In the genomic region with DNA sequence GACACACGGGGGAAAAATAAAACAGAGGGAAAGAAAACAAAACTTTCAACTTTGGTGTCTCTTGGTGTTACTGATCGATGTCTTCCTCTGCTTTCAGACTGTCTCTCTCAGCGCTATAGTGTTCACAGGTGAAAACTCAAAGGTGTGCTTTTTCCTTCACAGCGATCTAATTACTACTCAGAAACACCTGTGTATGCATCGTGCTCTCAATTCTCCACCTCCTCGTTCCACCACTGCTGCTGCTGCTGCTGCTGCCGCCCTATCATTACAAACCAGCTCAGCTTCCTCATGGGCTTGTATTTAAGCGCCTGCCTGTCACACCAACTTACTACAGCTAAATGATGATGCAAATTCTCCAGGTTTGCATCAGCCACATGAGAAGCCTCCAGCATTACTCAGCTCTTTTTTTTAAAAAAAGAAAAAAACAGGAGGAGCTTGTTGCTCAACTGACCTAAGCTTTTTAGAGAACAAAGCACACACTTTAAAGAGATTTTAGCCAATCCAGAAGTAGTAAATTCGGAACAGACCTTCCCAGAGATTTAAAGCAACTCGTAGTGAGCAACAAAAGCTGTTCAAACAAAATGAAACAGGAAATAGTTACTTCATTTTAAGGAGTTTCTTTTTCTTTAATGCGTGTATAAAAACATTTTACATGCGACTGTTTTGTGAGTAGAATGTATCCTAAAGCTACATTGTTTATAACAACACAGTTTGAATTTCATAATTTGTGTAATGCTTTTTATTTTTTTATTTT, we compare ENCODE assay signal across 8 cellular contexts. TPM values are rescaled to one million over a fixed set of nuclear protein-coding genes. Genes with fewer than 3 reads are reported as not detected.
DNase-seq lines count a peak whose midpoint lies in the region; ATAC-seq lines count a peak whose summit lies in the region.

Gene SLC7A11 (minus strand): TSS at position 274 of the 754 bp plus-strand sequence. CDS start 280 bp downstream, outside the sequence.

- peaks cover 12% of the 10 kb centered on the region for H3K4me1 Mint-ChIP-seq in activated CD4-positive, alpha-beta memory T cell treated with anti-CD3 and anti-CD28 coated beads for 36 hours (ENCODE audit: low read depth)

- peak within 1 kb of the TSS; percentile 70 for H3K27ac Mint-ChIP-seq in activated CD4-positive, alpha-beta memory T cell treated with anti-CD3 and anti-CD28 coated beads for 36 hours

- no peaks in the 10 kb centered on the region for H3K9me3 Mint-ChIP-seq in activated CD4-positive, alpha-beta memory T cell treated with anti-CD3 and anti-CD28 coated beads for 36 hours

- H3K36me3 Mint-ChIP-seq in activated CD4-positive, alpha-beta memory T cell treated with anti-CD3 and anti-CD28 coated beads for 36 hours = peaks cover 6% of the 10 kb centered on the region

- H3K27ac ChIP-seq in epithelial cell of prostate = peak within 1 kb of the TSS; percentile 97
- H3K27ac ChIP-seq in mucosa of rectum (ENCODE audit: low read depth in 2 of 2, low read length in 2 of 2) = peak within 1 kb of the TSS; percentile 77 to 85

- H3K4me3 ChIP-seq in mucosa of rectum (ENCODE audit: low read length in 2 of 2) = peak within 1 kb of the TSS; percentile 76

- ATAC-seq in GM19324 (IDR thresholded peaks at IDR 0.05; ENCODE audit: low FRiP score, unreplicated experiment) = peak; percentile 100
- ATAC-seq in HG03439 (IDR thresholded peaks at IDR 0.05; ENCODE audit: unreplicated experiment) = peak; percentile 99

- POLR2A ChIA-PET in activated CD4-positive, alpha-beta memory T cell treated with anti-CD3 and anti-CD28 coated beads for 36 hours (lab: Charles Lee) = interaction anchor here (0.6 kb wide), 1 partner anchor 1192 kb away, joined by 4 read pairs; no protein-coding TSS in a partner anchor

- H3K4me3 Mint-ChIP-seq in activated CD4-positive, alpha-beta memory T cell treated with anti-CD3 and anti-CD28 coated beads for 36 hours = peak within 1 kb of the TSS; percentile 84

- H3K9me3 ChIP-seq in mucosa of rectum (ENCODE audit: control insufficient read depth in 2 of 2, low read length in 2 of 2) = no peaks in the 10 kb centered on the region

- H3K4me1 ChIP-seq in mucosa of rectum (ENCODE audit: control insufficient read depth in 2 of 2, insufficient read depth in 2 of 2, low read length in 2 of 2) = peaks cover 4 to 8% of the 10 kb centered on the region in 2 donors

- no peaks in the 10 kb centered on the region for H3K27me3 ChIP-seq in mucosa of rectum (ENCODE audit: control insufficient read depth in 2 of 2, insufficient read depth in 2 of 2, low read length in 2 of 2)

- H3K36me3 ChIP-seq in mucosa of rectum (ENCODE audit: control insufficient read depth in 2 of 2, insufficient read depth in 2 of 2, low read length in 2 of 2) = no peaks in the 10 kb centered on the region

- intact Hi-C loops in activated CD4-positive, alpha-beta memory T cell treated with anti-CD3 and anti-CD28 coated beads for 36 hours (cut with micrococcal nuclease) = loop anchor here (5.0 kb wide), 2 partner anchors 775 to 1210 kb away; partner anchors contain the start of genes NOCT and RAB33B

- DNase-seq in COLO668 (lab: John Stamatoyannopoulos, UW; ENCODE audit: unreplicated experiment) = peak; percentile 76
- peak; percentile 84 for DNase-seq in NCI-H446 treated with DMSO at 0.1 percent for 48 hours (lab: John Stamatoyannopoulos, UW)
- peak; percentile 69 for DNase-seq in activated CD4-positive, alpha-beta memory T cell treated with anti-CD3 and anti-CD28 coated beads for 36 hours
- peak; percentile 98 for DNase-seq in epithelial cell of prostate (ENCODE audit: low read depth, low spot score)
- DNase-seq in stromal cell of bone marrow (ENCODE audit: low read depth) = peak; percentile 96

- H3K9ac ChIP-seq in mucosa of rectum (ENCODE audit: low read depth in 1 of 2, low read length in 2 of 2) = peak within 1 kb of the TSS; percentile 52 to 69

- CTCF ChIA-PET in activated CD4-positive, alpha-beta memory T cell treated with anti-CD3 and anti-CD28 coated beads for 36 hours (lab: Charles Lee) = interaction anchor here (0.5 to 1.2 kb wide), 3 partner anchors 12 to 772 kb away, joined by 3 read pairs; no protein-coding TSS in a partner anchor

- no peaks in the 10 kb centered on the region for H3K27me3 Mint-ChIP-seq in activated CD4-positive, alpha-beta memory T cell treated with anti-CD3 and anti-CD28 coated beads for 36 hours

RNA-seq across cellular contexts. Expression of gene SLC7A11, which starts in this region (rescaled TPM):
- 1 to 10 TPM; 3.2 to 3.4 TPM for total RNA-seq in activated CD4-positive, alpha-beta memory T cell treated with anti-CD3 and anti-CD28 coated beads for 36 hours

Comparison
In these comparisons a context has a peak if more than half of its experiments do, and no peak if none do; other contexts are left out.
1. Peak in every context shown above with its lines: DNase-seq, ATAC-seq, H3K4me3 ChIP-seq and H3K27ac ChIP-seq.